9 cellular contexts compared by ENCODE assay signal in the genomic region with DNA sequence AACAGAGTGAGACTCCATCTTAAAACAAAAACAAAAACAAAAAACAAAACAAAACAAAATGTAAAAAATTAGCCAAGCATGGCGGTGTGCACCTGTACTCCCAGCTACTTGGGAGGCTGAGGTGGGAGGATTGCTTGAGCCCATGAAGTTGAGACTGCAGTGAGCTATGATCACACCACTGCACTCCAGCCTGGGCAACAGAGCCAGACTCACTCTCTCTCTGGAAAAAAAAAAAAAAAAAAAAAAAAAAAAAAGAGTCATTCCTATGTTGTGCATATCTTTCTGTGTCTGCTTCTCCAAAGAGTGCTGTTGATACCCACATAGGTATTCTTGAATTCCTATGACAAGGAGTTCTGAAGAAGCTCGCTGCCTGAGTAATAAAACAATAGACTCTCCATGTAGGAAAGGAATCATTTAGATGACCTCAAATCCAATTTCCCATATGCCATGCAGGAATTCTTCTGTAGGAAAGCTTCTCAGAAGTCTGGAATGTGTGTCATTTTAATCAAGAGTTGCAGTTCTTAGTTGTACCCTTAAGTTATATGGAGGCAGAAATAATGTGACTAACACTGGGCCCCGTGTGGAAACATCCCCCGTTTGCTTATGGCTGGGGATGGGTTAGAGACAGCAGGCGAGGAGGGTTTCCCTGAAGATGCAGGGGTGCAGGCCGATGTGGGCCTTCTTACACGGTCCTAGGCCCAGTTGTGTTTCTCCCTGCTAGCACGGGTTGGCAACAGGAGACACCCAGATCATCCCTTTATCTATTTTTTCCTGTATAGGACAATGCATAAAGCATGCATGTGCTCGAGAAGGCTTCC.
DNase-seq lines count a peak whose midpoint lies in the region; ATAC-seq and TF ChIP-seq lines count a peak whose summit lies in the region.
"Had no signal": no experiment of that assay in that cellular context is flagged by ENCODE, and none has a peak within 500 bp of the region (broad histone marks: within the 10 kb centered on the region; RNA-seq: fewer than 3 reads in every experiment).

No MANE protein-coding gene starts in this region.

- ATAC-seq in GM19025 (IDR thresholded peaks at IDR 0.05; ENCODE audit: low read depth, unreplicated experiment) (peak; percentile 3), HG03378 (IDR thresholded peaks at IDR 0.05; ENCODE audit: unreplicated experiment) (peak; percentile 2), GM19463 (IDR thresholded peaks at IDR 0.05; ENCODE audit: unreplicated experiment) (no peak)

- H3K36me3 ChIP-seq in spleen = no peaks in the 10 kb centered on the region

- intact Hi-C loops in spleen (cut with DNase I; ENCODE audit: low total_unique reads) = no loop called here

- H3K27me3 ChIP-seq in spleen (replicated peaks in 1 of 7) = no peaks in the 10 kb centered on the region

- TF ChIP-seq POLR2A in spleen (IDR thresholded peaks at IDR 0.05) = no peak

- no peak for TF ChIP-seq CTCF in spleen (IDR thresholded peaks at IDR 0.05 in 8 of 11, conservative IDR thresholded peaks at IDR 0.05 in 3 of 11)

- peak; percentile 30 for DNase-seq in Daoy (ENCODE audit: low read depth)
- DNase-seq in glomerular endothelial cell (ENCODE audit: extremely low read depth, low read depth, low spot score) = peak; percentile 41
- DNase-seq in dedifferentiated amniotic fluid mesenchymal stem cell (ENCODE audit: extremely low spot score) = no peak
- DNase-seq in spleen = no peak
- no peak for DNase-seq in NCI-H2196 treated with DMSO at 0.1 percent for 48 hours (lab: John Stamatoyannopoulos, UW; ENCODE audit: unreplicated experiment)
- DNase-seq: DND-41 had no signal

- H3K4me1 ChIP-seq in spleen = peaks cover 10 to 71% (median 24%) of the 10 kb centered on the region in 6 donors

- peak overlapping the region in 2 of 8 donors; percentile 21 to 30 for H3K27ac ChIP-seq in spleen

- WGBS in spleen, 5 donors = 60 to 69% (median 65%) methylated on average over 9 of the region's 9 CpGs

- no peak overlapping the region for H3K4me3 ChIP-seq in spleen

- H3K9me3 ChIP-seq in spleen = no peaks in the 10 kb centered on the region

Comparison
In these comparisons a context has a peak if more than half of its experiments do, and no peak if none do; other contexts are left out.
1. DNase-seq: peak in Daoy (single experiment) and glomerular endothelial cell (single experiment); none in dedifferentiated amniotic fluid mesenchymal stem cell (single experiment), spleen (single experiment) and NCI-H2196 treated with DMSO at 0.1 percent for 48 hours (single experiment).